Comparison of ENCODE assay signal across 25 cellular contexts in the genomic region with DNA sequence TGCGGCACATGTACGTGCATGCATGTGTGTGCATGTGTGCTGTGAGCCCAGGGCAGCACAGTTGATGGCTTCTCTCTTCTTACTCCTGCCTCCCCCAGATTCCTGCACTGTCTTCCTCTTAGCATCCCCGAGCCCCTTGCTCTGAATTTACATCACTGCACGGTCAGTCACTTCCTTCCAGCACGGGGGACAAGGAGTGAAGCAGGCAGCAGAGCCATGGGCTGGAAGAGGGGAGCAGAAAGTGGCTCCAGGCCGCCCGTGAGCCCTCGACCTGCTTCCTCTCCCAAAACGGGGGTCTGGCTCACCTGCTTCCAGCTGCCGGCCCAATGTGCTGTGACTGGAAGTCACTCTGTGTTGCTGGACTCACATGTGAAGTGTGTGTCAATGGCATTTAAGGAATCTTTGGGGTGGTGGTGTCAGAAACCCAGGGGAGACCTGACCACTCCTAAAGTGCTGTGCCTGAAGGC.
DNase-seq lines count a peak whose midpoint lies in the region; ATAC-seq and TF ChIP-seq lines count a peak whose summit lies in the region.
"Had no signal": no experiment of that assay in that cellular context is flagged by ENCODE, and none has a peak within 500 bp of the region (broad histone marks: within the 10 kb centered on the region; RNA-seq: fewer than 3 reads in every experiment).

No MANE protein-coding gene starts in this region.

- WGBS in thymus = 95% methylated on average over 10 of the region's 10 CpGs
- 83 to 92% methylated on average over 10 of the region's 10 CpGs for whole genome bisulfite sequencing in tibial nerve, 2 donors

- H3K9me3 ChIP-seq in neural progenitor cell (ENCODE audit: low read depth) (no peaks in the 10 kb centered on the region), thymus (ENCODE audit: control insufficient read depth) (no peaks in the 10 kb centered on the region), tibial nerve (no peaks in the 10 kb centered on the region)
- H3K9me3 ChIP-seq: SK-N-SH had no signal

- H3K9me3 Mint-ChIP-seq in activated naive CD8-positive, alpha-beta T cell treated with anti-CD3 and anti-CD28 coated beads, Interleukin-2, amount 10 ng/mL, durations not matched to agents 7 days and 5 days = no peaks in the 10 kb centered on the region
- H3K9me3 Mint-ChIP-seq in activated naive CD8-positive, alpha-beta T cell treated with anti-CD3 and anti-CD28 coated beads for 36 hours = no peaks in the 10 kb centered on the region
- peaks cover 2% of the 10 kb centered on the region for H3K9me3 Mint-ChIP-seq in neural progenitor cell
- H3K9me3 Mint-ChIP-seq: activated naive CD4-positive, alpha-beta T cell treated with anti-CD3 and anti-CD28 coated beads, Interleukin-2, amount 50 U/mL, for 24 hours; stimulated activated naive CD8-positive, alpha-beta T cell treated with anti-CD3 and anti-CD28 coated beads, Interleukin-15, amount 100 ng/mL, for 72 hours had no signal

- H3K4me1 Mint-ChIP-seq in activated naive CD8-positive, alpha-beta T cell treated with anti-CD3 and anti-CD28 coated beads, Interleukin-2, amount 10 ng/mL, durations not matched to agents 7 days and 5 days = peaks cover 32% of the 10 kb centered on the region
- peaks cover 31% of the 10 kb centered on the region for H3K4me1 Mint-ChIP-seq in activated naive CD8-positive, alpha-beta T cell treated with anti-CD3 and anti-CD28 coated beads for 36 hours
- H3K4me1 Mint-ChIP-seq in neural progenitor cell = peaks cover 27% of the 10 kb centered on the region

- H3K4me1 ChIP-seq in neural progenitor cell (no peaks in the 10 kb centered on the region), thymus (ENCODE audit: control insufficient read depth, insufficient read depth, low read length) (peaks cover 42% of the 10 kb centered on the region), tibial nerve (peaks cover 0 to 8% (median 2%) of the 10 kb centered on the region in 4 donors)

- H3K4me3 Mint-ChIP-seq in activated naive CD8-positive, alpha-beta T cell treated with anti-CD3 and anti-CD28 coated beads, Interleukin-2, amount 10 ng/mL, durations not matched to agents 7 days and 5 days = no peak overlapping the region
- H3K4me3 Mint-ChIP-seq in activated naive CD8-positive, alpha-beta T cell treated with anti-CD3 and anti-CD28 coated beads for 36 hours = no peak overlapping the region
- peak overlapping the region; percentile 33 for H3K4me3 Mint-ChIP-seq in neural progenitor cell
- H3K4me3 Mint-ChIP-seq: activated naive CD4-positive, alpha-beta T cell treated with anti-CD3 and anti-CD28 coated beads, Interleukin-2, amount 50 U/mL, for 24 hours; CD14-positive monocyte; stimulated activated naive CD8-positive, alpha-beta T cell treated with anti-CD3 and anti-CD28 coated beads, Interleukin-15, amount 100 ng/mL, for 72 hours had no signal

- no peaks in the 10 kb centered on the region for H3F3A ChIP-seq in neural progenitor cell (ENCODE audit: low read depth)

- H3K9ac ChIP-seq in neural progenitor cell = no peak overlapping the region
- H3K9ac ChIP-seq: SK-N-SH had no signal

- peak overlapping the region; percentile 42 for H3K27ac Mint-ChIP-seq in activated naive CD8-positive, alpha-beta T cell treated with anti-CD3 and anti-CD28 coated beads, Interleukin-2, amount 10 ng/mL, durations not matched to agents 7 days and 5 days
- no peak overlapping the region for H3K27ac Mint-ChIP-seq in activated naive CD8-positive, alpha-beta T cell treated with anti-CD3 and anti-CD28 coated beads for 36 hours
- peak overlapping the region; percentile 83 for H3K27ac Mint-ChIP-seq in neural progenitor cell
- H3K27ac Mint-ChIP-seq: activated naive CD4-positive, alpha-beta T cell treated with anti-CD3 and anti-CD28 coated beads, Interleukin-2, amount 50 U/mL, for 24 hours had no signal

- DNase-seq in activated naive CD8-positive, alpha-beta T cell treated with anti-CD3 and anti-CD28 coated beads, Interleukin-2, amount 10 ng/mL, durations not matched to agents 7 days and 5 days = no peak
- DNase-seq in activated naive CD8-positive, alpha-beta T cell treated with anti-CD3 and anti-CD28 coated beads for 36 hours = no peak
- DNase-seq in caudate nucleus (lab: John Stamatoyannopoulos, UW) (no peak), neural progenitor cell (ENCODE audit: low spot score) (no peak), tibial nerve (ENCODE audit: low spot score in 2 of 2) (no peak)
- DNase-seq: activated CD8-positive, alpha-beta memory T cell treated with anti-CD3 and anti-CD28 coated beads for 24 hours; effector memory CD4-positive, alpha-beta T cell; HCEC 1CT; hippocampal formation; MM.1S; NCI-H1436 treated with DMSO at 0.1 percent for 48 hours; NCI-H526; SK-N-SH; stimulated activated CD4-positive, alpha-beta T cell treated with anti-CD3 and anti-CD28 coated beads, Interleukin-12 subunit alpha, Interleukin-12 subunit beta, amount 100 ng/mL, for 4 hours; stimulated activated CD4-positive, alpha-beta T cell treated with anti-CD3 and anti-CD28 coated beads, Interleukin-4, amount 100 ng/mL, for 4 hours; stimulated activated naive CD8-positive, alpha-beta T cell treated with anti-CD3 and anti-CD28 coated beads, Interleukin-15, amount 100 ng/mL, for 72 hours; T-helper 2 cell had no signal

- TF ChIP-seq POLR2A in tibial nerve (IDR thresholded peaks at IDR 0.05) = no peak

- no peaks in the 10 kb centered on the region for H3K27me3 Mint-ChIP-seq in activated naive CD8-positive, alpha-beta T cell treated with anti-CD3 and anti-CD28 coated beads, Interleukin-2, amount 10 ng/mL, durations not matched to agents 7 days and 5 days
- no peaks in the 10 kb centered on the region for H3K27me3 Mint-ChIP-seq in activated naive CD8-positive, alpha-beta T cell treated with anti-CD3 and anti-CD28 coated beads for 36 hours
- peaks cover 4% of the 10 kb centered on the region for H3K27me3 Mint-ChIP-seq in neural progenitor cell (ENCODE audit: insufficient read depth, low read depth)
- H3K27me3 Mint-ChIP-seq: activated naive CD4-positive, alpha-beta T cell treated with anti-CD3 and anti-CD28 coated beads, Interleukin-2, amount 50 U/mL, for 24 hours; stimulated activated naive CD8-positive, alpha-beta T cell treated with anti-CD3 and anti-CD28 coated beads, Interleukin-15, amount 100 ng/mL, for 72 hours had no signal

- H3K4me3 ChIP-seq in neural progenitor cell = no peak overlapping the region
- no peak overlapping the region for H3K4me3 ChIP-seq in thymus (ENCODE audit: low read length)
- H3K4me3 ChIP-seq in tibial nerve = no peak overlapping the region
- H3K4me3 ChIP-seq: lung had no signal

- H3K4me2 ChIP-seq in neural progenitor cell = no peak overlapping the region
- H3K4me2 ChIP-seq: SK-N-SH had no signal

- no peak for TF ChIP-seq EP300 in tibial nerve (IDR thresholded peaks at IDR 0.05)

- no peaks in the 10 kb centered on the region for H3K27me3 ChIP-seq in neural progenitor cell
- H3K27me3 ChIP-seq in thymus (ENCODE audit: control insufficient read depth, insufficient read depth) = no peaks in the 10 kb centered on the region
- H3K27me3 ChIP-seq in tibial nerve = no peaks in the 10 kb centered on the region

- no peaks in the 10 kb centered on the region for H3K36me3 Mint-ChIP-seq in activated naive CD8-positive, alpha-beta T cell treated with anti-CD3 and anti-CD28 coated beads, Interleukin-2, amount 10 ng/mL, durations not matched to agents 7 days and 5 days
- H3K36me3 Mint-ChIP-seq in activated naive CD8-positive, alpha-beta T cell treated with anti-CD3 and anti-CD28 coated beads for 36 hours = peaks cover 4% of the 10 kb centered on the region
- H3K36me3 Mint-ChIP-seq in neural progenitor cell = no peaks in the 10 kb centered on the region

- no peak for ATAC-seq in activated naive CD8-positive, alpha-beta T cell treated with anti-CD3 and anti-CD28 coated beads, Interleukin-2, amount 10 ng/mL, durations not matched to agents 7 days and 5 days (ENCODE audit: low read depth)
- ATAC-seq in GM21526 (IDR thresholded peaks at IDR 0.05; ENCODE audit: low FRiP score, unreplicated experiment) = no peak
- no peak for ATAC-seq in HG02884 (IDR thresholded peaks at IDR 0.05; ENCODE audit: unreplicated experiment)
- ATAC-seq: esophagus mucosa had no signal

- no peaks in the 10 kb centered on the region for H4K20me1 ChIP-seq in neural progenitor cell (ENCODE audit: low read depth)

- no peaks in the 10 kb centered on the region for H3K79me2 ChIP-seq in neural progenitor cell (ENCODE audit: low read depth)

- H3K36me3 ChIP-seq in neural progenitor cell (no peaks in the 10 kb centered on the region), thymus (ENCODE audit: control insufficient read depth, insufficient read depth) (peaks cover 65% of the 10 kb centered on the region), tibial nerve (no peaks in the 10 kb centered on the region)

- peak overlapping the region; percentile 93 for H3K27ac ChIP-seq in caudate nucleus (ENCODE audit: low read depth, low read length)
- H3K27ac ChIP-seq in neural progenitor cell = no peak overlapping the region
- H3K27ac ChIP-seq in thymus (ENCODE audit: low read depth) = peak overlapping the region; percentile 21
- H3K27ac ChIP-seq in tibial nerve = no peak overlapping the region
- H3K27ac ChIP-seq: VCaP had no signal

- no peak overlapping the region for H2AFZ ChIP-seq in neural progenitor cell (replicated peaks)

- POLR2A ChIA-PET in activated naive CD8-positive, alpha-beta T cell treated with anti-CD3 and anti-CD28 coated beads, Interleukin-2, amount 10 ng/mL, durations not matched to agents 7 days and 5 days (lab: Charles Lee) = interaction anchor here (1.1 kb wide), 1 partner anchor 242 kb away, joined by 3 read pairs; no protein-coding TSS in a partner anchor

- TF ChIP-seq CTCF in neural progenitor cell (IDR thresholded peaks at IDR 0.05) (no peak), tibial nerve (IDR thresholded peaks at IDR 0.05) (no peak)

Comparison
In these comparisons a context has a peak if more than half of its experiments do, and no peak if none do; other contexts are left out.
1. H3K27ac ChIP-seq: peak in caudate nucleus (single experiment) and thymus (single experiment); none in neural progenitor cell (single experiment) and tibial nerve (0 of 4).